Comparison of ENCODE assay signal across 31 cellular contexts in genomic region chr4:158802914-158803313, GRCh38. TPM values are rescaled to one million over a fixed set of nuclear protein-coding genes. Genes with fewer than 3 reads are reported as not detected.
DNase-seq lines count a peak whose midpoint lies in the region; ATAC-seq, FAIRE-seq and TF ChIP-seq lines count a peak whose summit lies in the region.
"Had no signal": no experiment of that assay in that cellular context is flagged by ENCODE, and none has a peak within 500 bp of the region (broad histone marks: within the 10 kb centered on the region; RNA-seq: fewer than 3 reads in every experiment).

No MANE protein-coding gene starts in this region.

- no peak for FAIRE-seq in HepG2 (lab: Jason Lieb, UNC)
- FAIRE-seq: GM12891 had no signal

- H4K20me1 ChIP-seq in HepG2 (ENCODE audit: insufficient read depth, low read length) = no peaks in the 10 kb centered on the region; the same call in 1 of the 2 replicates

- H3K27me3 ChIP-seq in liver (ENCODE audit: control insufficient read depth in 4 of 4, insufficient read depth in 4 of 4, low read length in 3 of 4) (no peaks in the 10 kb centered on the region), HepG2 (ENCODE audit: control insufficient read depth in 1 of 2, insufficient read depth in 2 of 2, low read length in 2 of 2) (no peaks in the 10 kb centered on the region), sigmoid colon (no peaks in the 10 kb centered on the region)
- H3K27me3 ChIP-seq: SJCRH30 had no signal

- H3K36me3 Mint-ChIP-seq in activated T-helper 17 cell treated with anti-CD3 and anti-CD28 coated beads, Interleukin-2, amount 50 U/mL, for 72 hours (ENCODE audit: low read depth) = no peaks in the 10 kb centered on the region
- H3K36me3 Mint-ChIP-seq: CD8-positive, alpha-beta T cell had no signal

- H3K4me1 Mint-ChIP-seq in activated T-helper 17 cell treated with anti-CD3 and anti-CD28 coated beads, Interleukin-2, amount 50 U/mL, for 72 hours = peaks cover 5% of the 10 kb centered on the region

- BruUV-seq in HepG2 (replicated peaks; lab: Mats Ljungman, UMichigan) = no TSS peak

- no peaks in the 10 kb centered on the region for H3K9me3 Mint-ChIP-seq in activated T-helper 17 cell treated with anti-CD3 and anti-CD28 coated beads, Interleukin-2, amount 50 U/mL, for 72 hours
- H3K9me3 Mint-ChIP-seq: CD8-positive, alpha-beta T cell; HFFc6 had no signal

- TF ChIP-seq POLR2A in HepG2 (IDR thresholded peaks at IDR 0.05; ENCODE audit: insufficient read depth in 1 of 2, low read depth in 2 of 2, low read length in 2 of 2) (no peak), sigmoid colon (IDR thresholded peaks at IDR 0.05) (no peak)

- H2AFZ ChIP-seq in HepG2 (ENCODE audit: low read length) = no peak overlapping the region
- H2AFZ ChIP-seq: PC-9 had no signal

- TF ChIP-seq EP300 in HepG2 (IDR thresholded peaks at IDR 0.05; ENCODE audit: low read depth in 2 of 2, low read length in 2 of 2) (no peak), HepG2 (CRISPR knock-in tag; IDR thresholded peaks at IDR 0.05; ENCODE audit: borderline replicate concordance) (no peak), sigmoid colon (IDR thresholded peaks at IDR 0.05) (no peak)

- no peaks in the 10 kb centered on the region for H3K9me3 ChIP-seq in liver (ENCODE audit: control insufficient read depth in 4 of 4, low read length in 3 of 4)
- no peaks in the 10 kb centered on the region for H3K9me3 ChIP-seq in HepG2 (ENCODE audit: low read length)
- H3K9me3 ChIP-seq in sigmoid colon = no peaks in the 10 kb centered on the region
- H3K9me3 ChIP-seq: Caco-2, HAP-1, SJCRH30 had no signal

- CTCF ChIA-PET in HepG2 (lab: Yijun Ruan, JAX; ENCODE audit: low intra/inter-chr PET ratio, low total read pairs) (no interaction called here), GM10248 (lab: Yijun Ruan, JAX) (no interaction called here)

- H3K4me1 ChIP-seq in liver (ENCODE audit: control insufficient read depth in 4 of 4, insufficient read depth in 4 of 4, low read length in 3 of 4) (peaks cover 11 to 67% (median 53%) of the 10 kb centered on the region in 4 donors), HepG2 (ENCODE audit: insufficient read depth, low read length) (peaks cover 66% of the 10 kb centered on the region), sigmoid colon (peaks cover 0 to 63% (median 34%) of the 10 kb centered on the region in 4 donors)
- H3K4me1 ChIP-seq: SJCRH30 had no signal

- H3K4me3 Mint-ChIP-seq in activated T-helper 17 cell treated with anti-CD3 and anti-CD28 coated beads, Interleukin-2, amount 50 U/mL, for 72 hours = no peak overlapping the region
- H3K4me3 Mint-ChIP-seq: CD8-positive, alpha-beta T cell; HFFc6 had no signal

- H3K4me2 ChIP-seq in HepG2 (ENCODE audit: low read depth, low read length) = no peak overlapping the region
- H3K4me2 ChIP-seq: KMS-11, PC-9 had no signal

- TF ChIP-seq CTCF in liver (IDR thresholded peaks at IDR 0.05; ENCODE audit: low read depth, low read length, missing input control) = no peak
- no peak for TF ChIP-seq CTCF in HepG2 (CRISPR knock-in tag; IDR thresholded peaks at IDR 0.05)
- TF ChIP-seq CTCF in sigmoid colon (IDR thresholded peaks at IDR 0.05) = no peak
- no peak for TF ChIP-seq CTCF in GM10248 (IDR thresholded peaks at IDR 0.05; ENCODE audit: control extremely low read depth, extremely low read depth, low read depth, missing control alignments)

- H3K9ac ChIP-seq in liver (ENCODE audit: low read depth in 1 of 2, low read length in 2 of 2) = no peak overlapping the region
- no peak overlapping the region for H3K9ac ChIP-seq in HepG2 (ENCODE audit: insufficient read depth, low read depth, low read length)
- H3K9ac ChIP-seq: KMS-11 had no signal

- H3K27ac Mint-ChIP-seq in activated T-helper 17 cell treated with anti-CD3 and anti-CD28 coated beads, Interleukin-2, amount 50 U/mL, for 72 hours = no peak overlapping the region
- H3K27ac Mint-ChIP-seq: CD8-positive, alpha-beta T cell; HFFc6 had no signal

- intact Hi-C loops in HepG2 (cut with micrococcal nuclease; ENCODE audit: unreplicated experiment) (no loop called here), sigmoid colon (cut with DNase I) (no loop called here)

- H3K27ac ChIP-seq in liver (ENCODE audit: low read depth in 1 of 2, low read length in 2 of 2) (peak overlapping the region; percentile 2 to 14), HepG2 (ENCODE audit: extremely low read length, insufficient read depth, low read length) (no peak overlapping the region), sigmoid colon (no peak overlapping the region)
- H3K27ac ChIP-seq: KMS-11, PC-9, SJCRH30 had no signal

- DNase-seq in HepG2 (ENCODE audit: low spot score) (no peak), left lobe of liver (ENCODE audit: low spot score) (no peak), sigmoid colon (no peak), GM10248 (ENCODE audit: extremely low spot score) (no peak)
- DNase-seq: C1 segment of cervical spinal cord; Caco-2; CD8-positive, alpha-beta T cell; DMS 273 treated with DMSO at 0.1 percent for 48 hours; DMS79; EL; GDM1; GOT3; HFFc6; IMR-90; MM.1S; NCI-H1417; NCI-H1694; NCI-H2029 treated with DMSO at 0.1 percent for 48 hours; NCI-H446 treated with DMSO at 0.1 percent for 48 hours; NCI-H526; NCI-H82; NK-92 treated with Interleukin-12 subunit alpha and Interleukin-12 subunit beta, amount 100 ng/mL, for 24 hours; PC-9; SJCRH30 had no signal

- H3K4me3 ChIP-seq in liver (ENCODE audit: low read depth in 1 of 3, low read length in 3 of 3) (no peak overlapping the region), HepG2 (replicated peaks in 1 of 3; ENCODE audit: insufficient read depth in 1 of 3, low read depth in 2 of 3, low read length in 3 of 3) (no peak overlapping the region), sigmoid colon (no peak overlapping the region)
- H3K4me3 ChIP-seq: HAP-1, PC-9, SJCRH30 had no signal

- H3K79me2 ChIP-seq in HepG2 (ENCODE audit: insufficient read depth, low read length) = peaks cover 82% of the 10 kb centered on the region

- in situ Hi-C loops in HepG2 (cut with HindIII; ENCODE audit: extremely low pct_ligation_motif_present, low pct_unique_long_range_greater_than_20kb) = no loop called here

- POLR2A ChIA-PET in HepG2 (lab: Yijun Ruan, JAX) (no interaction called here), GM10248 (lab: Yijun Ruan, JAX) (no interaction called here)

- ATAC-seq in HepG2 = no peak
- ATAC-seq in activated T-helper 17 cell treated with anti-CD3 and anti-CD28 coated beads, Interleukin-2, amount 50 U/mL, for 72 hours (replicated peaks) = peak; percentile 51
- ATAC-seq in left lobe of liver = peak; percentile 22
- no peak for ATAC-seq in HG02588 (IDR thresholded peaks at IDR 0.05; ENCODE audit: unreplicated experiment)
- ATAC-seq: CD8-positive, alpha-beta T cell; Right ventricle myocardium inferior had no signal

- TF ChIP-seq RAD21 in liver (IDR thresholded peaks at IDR 0.05) (no peak), HepG2 (CRISPR knock-in tag; IDR thresholded peaks at IDR 0.05) (no peak)

- no peaks in the 10 kb centered on the region for H3K36me3 ChIP-seq in liver (ENCODE audit: control insufficient read depth in 4 of 4, insufficient read depth in 3 of 4, low read depth in 1 of 4, low read length in 3 of 4)
- no peaks in the 10 kb centered on the region for H3K36me3 ChIP-seq in HepG2 (replicated peaks in 1 of 2; ENCODE audit: control insufficient read depth in 1 of 2, insufficient read depth in 2 of 2, low read length in 2 of 2)
- H3K36me3 ChIP-seq in sigmoid colon = no peaks in the 10 kb centered on the region
- H3K36me3 ChIP-seq: HAP-1, SJCRH30 had no signal

- WGBS in liver = 45% methylated on average over 1 of the region's 1 CpG
- 95% methylated on average over 1 of the region's 1 CpG for WGBS in HepG2 (ENCODE audit: low lambda C conversion rate)
- WGBS in sigmoid colon, 2 donors = 96% methylated on average over 1 of the region's 1 CpG

- H3K27me3 Mint-ChIP-seq in activated T-helper 17 cell treated with anti-CD3 and anti-CD28 coated beads, Interleukin-2, amount 50 U/mL, for 72 hours = no peaks in the 10 kb centered on the region

TF ChIP-seq in liver, 16 proteins besides CTCF, POLR2A, EP300 and RAD21:
- TF ChIP-seq GABPA (IDR thresholded peaks at IDR 0.05 in 1 of 2, conservative IDR thresholded peaks at IDR 0.05 in 1 of 2) = no peak

TF ChIP-seq in HepG2, 621 proteins besides CTCF, POLR2A, EP300 and RAD21:
- TF ChIP-seq NCOA2 (CRISPR knock-in tag; IDR thresholded peaks at IDR 0.05) = no peak
- TF ChIP-seq ZNF614 (CRISPR knock-in tag; IDR thresholded peaks at IDR 0.05; ENCODE audit: borderline replicate concordance) = no peak
- TF ChIP-seq MIER2 (CRISPR knock-in tag; IDR thresholded peaks at IDR 0.05) = no peak

RNA-seq across cellular contexts. Expression of gene FNIP2, which starts 34.1 kb away (rescaled TPM):
- total RNA-seq in liver = 10 to 100 TPM; 36.7 to 88.7 TPM
- 10 to 100 TPM in 1 of 2 donors, 1 to 10 TPM in 1; 8.8 to 10.3 TPM for polyA plus RNA-seq in liver
- total RNA-seq in HepG2 (2016; rRNA removed; fragmentation: Illumina TruSeq; extraction: Trizol) = 15.5 and 21.8 TPM in 2 replicates
- 3.0 and 4.9 TPM in 2 replicates for total RNA-seq in HepG2 (2016; cell fraction: cytosol; rRNA removed; fragmentation: Illumina TruSeq; extraction: Trizol; ENCODE audit: low read depth)
- total RNA-seq in HepG2 (2016; cell fraction: insoluble cytoplasmic fraction; rRNA removed; fragmentation: Illumina TruSeq; extraction: Trizol) = 14.7 and 18.4 TPM in 2 replicates
- total RNA-seq in HepG2 (2016; cell fraction: membrane; rRNA removed; fragmentation: Illumina TruSeq; extraction: Trizol) = 10.4 and 11.2 TPM in 2 replicates
- 22.6 and 22.8 TPM in 2 replicates for total RNA-seq in HepG2 (2016; cell fraction: nucleus; rRNA removed; fragmentation: Illumina TruSeq; extraction: Trizol)
- 21.0 and 24.0 TPM in 2 replicates for polyA plus RNA-seq in HepG2 (2011; rRNA removed)
- polyA plus RNA-seq in HepG2 (2011; cell fraction: cytosol; rRNA removed) = 15.3 and 25.0 TPM in 2 replicates
- 13.4 and 17.1 TPM in 2 replicates for polyA plus RNA-seq in HepG2 (2011; cell fraction: nucleus; rRNA removed)
- polyA plus RNA-seq in HepG2 (2012) = 38.7 and 42.8 TPM in 2 replicates
- 0.37 and 0.41 TPM in 2 replicates for polyA plus RNA-seq in HepG2 (2016; cell fraction: cytosol; fragmentation: Illumina TruSeq; extraction: Trizol; ENCODE audit: low read depth)
- 12.9 and 13.3 TPM in 2 replicates for polyA plus RNA-seq in HepG2 (2016; cell fraction: insoluble cytoplasmic fraction; fragmentation: Illumina TruSeq; extraction: Trizol; ENCODE audit: low read depth)
- 2.1 TPM in 2 replicates for polyA plus RNA-seq in HepG2 (2016; cell fraction: membrane; fragmentation: Illumina TruSeq; extraction: Trizol; ENCODE audit: low read depth)
- polyA plus RNA-seq in HepG2 (2016; cell fraction: nucleus; fragmentation: Illumina TruSeq; extraction: Trizol; ENCODE audit: insufficient read depth, low read depth) = 11.3 and 12.9 TPM in 2 replicates
- polyA minus RNA-seq in HepG2 (2011; rRNA and poly(A)+ RNA removed; ENCODE audit: low replicate concordance) = 1.8 and 45.2 TPM in 2 replicates
- polyA minus RNA-seq in HepG2 (2011; cell fraction: cytosol; rRNA and poly(A)+ RNA removed) = 33.4 and 50.0 TPM in 2 replicates
- 74.3 and 82.9 TPM in 2 replicates for polyA minus RNA-seq in HepG2 (2011; cell fraction: nucleus; rRNA and poly(A)+ RNA removed)
- total RNA-seq in activated T-helper 17 cell treated with anti-CD3 and anti-CD28 coated beads, Interleukin-2, amount 50 U/mL, for 72 hours = 10 to 100 TPM; 33.4 to 45.9 TPM
- 60.8 TPM for total RNA-seq in left lobe of liver
- 10 to 100 TPM; 35.2 to 38.9 (median 36.5) TPM for total RNA-seq in sigmoid colon
- 10 to 100 TPM; 14.4 to 22.7 (median 17.8) TPM for polyA plus RNA-seq in sigmoid colon

Comparison
In these comparisons a context has a peak if more than half of its experiments do, and no peak if none do; other contexts are left out.
1. H3K27ac ChIP-seq: peak in liver (2 of 2); none in HepG2 (single experiment) and sigmoid colon (0 of 4).
2. ATAC-seq: peak in activated T-helper 17 cell treated with anti-CD3 and anti-CD28 coated beads, Interleukin-2, amount 50 U/mL, for 72 hours (single experiment) and left lobe of liver (single experiment); none in HepG2 (single experiment) and HG02588 (single experiment).